ENCODE assay signal across 7 cellular contexts in genomic region chr19:39362682-39363657, GRCh38. TPM values are rescaled to one million over a fixed set of nuclear protein-coding genes. Genes with fewer than 3 reads are reported as not detected.
DNase-seq lines count a peak whose midpoint lies in the region; ATAC-seq, FAIRE-seq and TF ChIP-seq lines count a peak whose summit lies in the region.
"Had no signal": no experiment of that assay in that cellular context is flagged by ENCODE, and none has a peak within 500 bp of the region (broad histone marks: within the 10 kb centered on the region; RNA-seq: fewer than 3 reads in every experiment).

No MANE protein-coding gene starts in this region.

- in situ Hi-C loops in gastrocnemius medialis (cut with MboI; ENCODE audit: low sequenced_read_pairs in 4 of 4), result no loop called here

- H3K27ac ChIP-seq in esophagus (ENCODE audit: low read depth in 2 of 2, low read length in 1 of 2) (peak overlapping the region; percentile 51 to 88), gastrocnemius medialis (peak overlapping the region; percentile 40 to 67 (median 60))

- ATAC-seq in gastrocnemius medialis, result peak; percentile 31 to 56

- TF ChIP-seq POLR2A in gastrocnemius medialis (IDR thresholded peaks at IDR 0.05), result no peak
- TF ChIP-seq POLR2A in H54 (IDR thresholded peaks at IDR 0.05; ENCODE audit: low read depth, low read length), result no peak

- no peaks in the 10 kb centered on the region for H3K27me3 ChIP-seq in esophagus (ENCODE audit: control insufficient read depth in 1 of 2, insufficient read depth in 2 of 2, low read length in 2 of 2)
- no peaks in the 10 kb centered on the region for H3K27me3 ChIP-seq in gastrocnemius medialis

- H3K4me3 ChIP-seq in esophagus (ENCODE audit: low read depth in 1 of 2, low read length in 2 of 2), result no peak overlapping the region
- no peak overlapping the region for H3K4me3 ChIP-seq in gastrocnemius medialis

- DNase-seq in HTR-8/SVneo (ENCODE audit: insufficient read length, low spot score), result peak; percentile 26
- DNase-seq in gastrocnemius medialis, result no peak
- no peak for DNase-seq in NCI-H1417 treated with DMSO at 0.1 percent for 48 hours (lab: John Stamatoyannopoulos, UW)
- DNase-seq in H54 (ENCODE audit: insufficient read length, low spot score), result no peak
- no peak for DNase-seq in activated naive CD4-positive, alpha-beta T cell treated with anti-CD3 and anti-CD28 coated beads, Interleukin-2, amount 50 U/mL, for 16 hours
- DNase-seq: cortex of kidney had no signal

- H3K36me3 ChIP-seq in esophagus (ENCODE audit: control insufficient read depth in 2 of 2, insufficient read depth in 2 of 2, low read length in 1 of 2) (peaks cover 0 to 19% of the 10 kb centered on the region in 2 donors), gastrocnemius medialis (peaks cover 0 to 47% of the 10 kb centered on the region in 2 donors)

- 61 to 62% methylated on average over 6 of the region's 6 CpGs for WGBS in esophagus, 2 donors

- H3K9me3 ChIP-seq in esophagus (ENCODE audit: control insufficient read depth in 2 of 2, insufficient read depth in 1 of 2, low read depth in 1 of 2, low read length in 1 of 2) (no peaks in the 10 kb centered on the region), gastrocnemius medialis (no peaks in the 10 kb centered on the region)

- H3K4me1 ChIP-seq in esophagus (ENCODE audit: control insufficient read depth in 2 of 2, insufficient read depth in 2 of 2, low read length in 1 of 2), result peaks cover 0 to 4% of the 10 kb centered on the region in 2 donors
- peaks cover 42 to 44% of the 10 kb centered on the region in 2 donors for H3K4me1 ChIP-seq in gastrocnemius medialis

- intact Hi-C loops in gastrocnemius medialis (cut with DNase I; ENCODE audit: low total_unique reads), result no loop called here

- no peak for TF ChIP-seq CTCF in gastrocnemius medialis (IDR thresholded peaks at IDR 0.05 in 4 of 5, conservative IDR thresholded peaks at IDR 0.05 in 1 of 5)

- FAIRE-seq in HTR-8/SVneo (lab: Jason Lieb, UNC) (no peak), H54 (lab: Jason Lieb, UNC) (no peak)

RNA-seq across cellular contexts. Expression of gene SAMD4B, which starts 20.7 kb away (rescaled TPM):
- 100 to 1,000 TPM in 1 of 2 donors, 10 to 100 TPM in 1; 78.7 to 140 TPM for polyA plus RNA-seq in esophagus
- total RNA-seq in gastrocnemius medialis, result 10 to 100 TPM; 30.9 to 63.7 (median 59.2) TPM

RNA-seq across cellular contexts. Expression of gene GMFG, which starts 27.1 kb away (rescaled TPM):
- polyA plus RNA-seq in esophagus, result 10 to 100 TPM; 11.5 to 13.3 TPM
- 1 to 10 TPM; 2.3 to 5.4 (median 3.7) TPM for total RNA-seq in gastrocnemius medialis

RNA-seq across cellular contexts. Expression of gene PAF1, which starts 27.9 kb away (rescaled TPM):
- polyA plus RNA-seq in esophagus, result 10 to 100 TPM; 41.8 to 43.0 TPM
- 10 to 100 TPM; 48.1 to 65.3 (median 50.2) TPM for total RNA-seq in gastrocnemius medialis

RNA-seq across cellular contexts. Expression of gene MED29, which starts 28.2 kb away (rescaled TPM):
- polyA plus RNA-seq in esophagus, result 10 to 100 TPM; 15.6 to 22.7 TPM
- total RNA-seq in gastrocnemius medialis, result 10 to 100 TPM; 25.5 to 48.1 (median 37.7) TPM

RNA-seq across cellular contexts. Expression of gene LRFN1, which starts 42.3 kb away (rescaled TPM):
- under 1 TPM; 0.53 to 0.65 TPM for polyA plus RNA-seq in esophagus
- under 1 TPM in 1 of 4 donors, not detected in 3; 0.26 TPM for total RNA-seq in gastrocnemius medialis
